Comparison of ENCODE assay signal across 1 cellular context in genomic region chr1:221816899-221817298, GRCh38.
TF ChIP-seq lines count a peak whose summit lies in the region.

No MANE protein-coding gene starts in this region.

TF ChIP-seq in WTC11, 78 proteins besides CTCF, POLR2A, EP300 and RAD21 (continued from another document):
- TF ChIP-seq, protein P1, sequence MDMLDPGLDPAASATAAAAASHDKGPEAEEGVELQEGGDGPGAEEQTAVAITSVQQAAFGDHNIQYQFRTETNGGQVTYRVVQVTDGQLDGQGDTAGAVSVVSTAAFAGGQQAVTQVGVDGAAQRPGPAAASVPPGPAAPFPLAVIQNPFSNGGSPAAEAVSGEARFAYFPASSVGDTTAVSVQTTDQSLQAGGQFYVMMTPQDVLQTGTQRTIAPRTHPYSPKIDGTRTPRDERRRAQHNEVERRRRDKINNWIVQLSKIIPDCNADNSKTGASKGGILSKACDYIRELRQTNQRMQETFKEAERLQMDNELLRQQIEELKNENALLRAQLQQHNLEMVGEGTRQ (CRISPR knock-in tag; IDR thresholded peaks at IDR 0.05), result no peak
- TF ChIP-seq, protein P2, sequence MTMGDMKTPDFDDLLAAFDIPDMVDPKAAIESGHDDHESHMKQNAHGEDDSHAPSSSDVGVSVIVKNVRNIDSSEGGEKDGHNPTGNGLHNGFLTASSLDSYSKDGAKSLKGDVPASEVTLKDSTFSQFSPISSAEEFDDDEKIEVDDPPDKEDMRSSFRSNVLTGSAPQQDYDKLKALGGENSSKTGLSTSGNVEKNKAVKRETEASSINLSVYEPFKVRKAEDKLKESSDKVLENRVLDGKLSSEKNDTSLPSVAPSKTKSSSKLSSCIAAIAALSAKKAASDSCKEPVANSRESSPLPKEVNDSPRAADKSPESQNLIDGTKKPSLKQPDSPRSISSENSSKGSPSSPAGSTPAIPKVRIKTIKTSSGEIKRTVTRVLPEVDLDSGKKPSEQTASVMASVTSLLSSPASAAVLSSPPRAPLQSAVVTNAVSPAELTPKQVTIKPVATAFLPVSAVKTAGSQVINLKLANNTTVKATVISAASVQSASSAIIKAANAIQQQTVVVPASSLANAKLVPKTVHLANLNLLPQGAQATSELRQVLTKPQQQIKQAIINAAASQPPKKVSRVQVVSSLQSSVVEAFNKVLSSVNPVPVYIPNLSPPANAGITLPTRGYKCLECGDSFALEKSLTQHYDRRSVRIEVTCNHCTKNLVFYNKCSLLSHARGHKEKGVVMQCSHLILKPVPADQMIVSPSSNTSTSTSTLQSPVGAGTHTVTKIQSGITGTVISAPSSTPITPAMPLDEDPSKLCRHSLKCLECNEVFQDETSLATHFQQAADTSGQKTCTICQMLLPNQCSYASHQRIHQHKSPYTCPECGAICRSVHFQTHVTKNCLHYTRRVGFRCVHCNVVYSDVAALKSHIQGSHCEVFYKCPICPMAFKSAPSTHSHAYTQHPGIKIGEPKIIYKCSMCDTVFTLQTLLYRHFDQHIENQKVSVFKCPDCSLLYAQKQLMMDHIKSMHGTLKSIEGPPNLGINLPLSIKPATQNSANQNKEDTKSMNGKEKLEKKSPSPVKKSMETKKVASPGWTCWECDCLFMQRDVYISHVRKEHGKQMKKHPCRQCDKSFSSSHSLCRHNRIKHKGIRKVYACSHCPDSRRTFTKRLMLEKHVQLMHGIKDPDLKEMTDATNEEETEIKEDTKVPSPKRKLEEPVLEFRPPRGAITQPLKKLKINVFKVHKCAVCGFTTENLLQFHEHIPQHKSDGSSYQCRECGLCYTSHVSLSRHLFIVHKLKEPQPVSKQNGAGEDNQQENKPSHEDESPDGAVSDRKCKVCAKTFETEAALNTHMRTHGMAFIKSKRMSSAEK (CRISPR knock-in tag; IDR thresholded peaks at IDR 0.05; ENCODE audit: borderline replicate concordance), result no peak
- TF ChIP-seq ETV6 (CRISPR knock-in tag; IDR thresholded peaks at IDR 0.05) (no peak), ZNF138 (CRISPR knock-in tag; conservative IDR thresholded peaks at IDR 0.05) (no peak)
